In the genomic region with DNA sequence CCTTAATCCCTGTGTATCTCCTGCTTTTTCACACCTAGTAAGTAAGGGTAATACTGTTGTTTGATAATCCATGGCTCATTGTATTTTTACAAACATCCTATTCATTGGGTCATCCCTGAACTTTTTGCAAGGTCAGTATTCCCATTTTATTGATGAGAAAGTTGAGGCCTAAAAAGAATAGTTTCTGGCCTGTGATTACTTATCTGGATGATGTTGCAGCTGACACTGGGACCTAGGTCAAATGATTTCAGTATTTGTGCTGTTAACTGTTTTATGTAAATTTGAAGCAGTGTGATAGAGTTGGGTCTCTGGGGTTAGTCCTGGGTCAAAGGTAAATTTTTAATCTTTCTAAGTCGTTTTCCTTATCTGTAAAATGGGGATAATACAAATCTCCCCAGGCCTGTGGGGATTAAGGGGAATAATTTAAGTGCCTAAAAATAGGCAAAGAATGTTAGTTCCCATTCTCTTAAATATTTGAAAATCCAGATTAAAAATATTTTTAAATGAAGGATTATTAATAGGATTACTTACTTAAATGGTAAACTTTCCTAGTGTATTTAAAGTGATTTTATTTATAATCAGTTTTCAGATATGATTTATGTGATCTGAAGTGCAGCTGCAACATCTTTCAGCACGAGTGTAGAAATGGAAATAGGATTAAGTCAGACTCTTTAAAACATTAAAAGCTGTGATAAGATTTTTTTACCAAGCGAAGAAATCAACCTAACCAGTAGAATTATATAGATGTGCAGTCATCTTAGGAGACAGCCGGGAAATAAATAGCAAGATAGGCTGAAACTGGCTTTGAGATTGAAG, we compare ENCODE assay signal across 1 cellular context.
TF ChIP-seq lines count a peak whose summit lies in the region.

No MANE protein-coding gene starts in this region.

TF ChIP-seq in K562, 482 proteins besides CTCF, POLR2A, EP300 and RAD21:
- TF ChIP-seq CBX3 (IDR thresholded peaks at IDR 0.05; ENCODE audit: borderline replicate concordance in 1 of 2, low read length in 2 of 2) (0 out of 3 replicates have a peak, but pooled peaks of 1 of the 2 experiments have one; percentile 19), JUNB (CRISPR knock-in tag; conservative IDR thresholded peaks at IDR 0.05) (no peak), NR2C2 (CRISPR knock-in tag; IDR thresholded peaks at IDR 0.05) (no peak), NR2C2 (tag; IDR thresholded peaks at IDR 0.05) (peak; percentile 52; the same call in 1 of the 2 replicates), MEIS2 (IDR thresholded peaks at IDR 0.05; ENCODE audit: partially characterized antibody) (peak; percentile 60), HDAC2 (IDR thresholded peaks at IDR 0.05) (peak; percentile 82; the same call in 1 of the 2 replicates), ZNF586 (CRISPR knock-in tag; conservative IDR thresholded peaks at IDR 0.05) (no peak), HSF4 (CRISPR knock-in tag; IDR thresholded peaks at IDR 0.05; ENCODE audit: borderline replicate concordance) (no peak), ESRRA (IDR thresholded peaks at IDR 0.05; ENCODE audit: borderline replicate concordance, low read depth) (peak; percentile 41; the same call in 1 of the 2 replicates), ARNT (IDR thresholded peaks at IDR 0.05) (peak in 1 of 2 experiments; percentile 9; a peak in 1 of 4 replicates), BCOR (IDR thresholded peaks at IDR 0.05) (peak; percentile 95), KAT7 (CRISPR knock-in tag; IDR thresholded peaks at IDR 0.05; ENCODE audit: borderline replicate concordance) (peak; percentile 27; the same call in 1 of the 2 replicates), ZNF316 (IDR thresholded peaks at IDR 0.05) (peak; percentile 54; the same call in 1 of the 2 replicates), C11orf30 (IDR thresholded peaks at IDR 0.05; ENCODE audit: low read depth) (peak; percentile 41), CREB1 (IDR thresholded peaks at IDR 0.05) (no peak), CREB1 (CRISPR knock-in tag; IDR thresholded peaks at IDR 0.05) (no peak), RBM25 (IDR thresholded peaks at IDR 0.05; ENCODE audit: low read depth, low read length, severe bottlenecking) (peak; percentile 99), JUND (IDR thresholded peaks at IDR 0.05; ENCODE audit: borderline replicate concordance, low read depth, low read length) (no peak), JUND (tag; IDR thresholded peaks at IDR 0.05; ENCODE audit: borderline replicate concordance, low read depth, low read length) (0 out of 3 replicates have a peak, but pooled peaks have one; percentile 27), SMAD2 (IDR thresholded peaks at IDR 0.05; ENCODE audit: low read depth, low read length) (no peak), DACH1 (IDR thresholded peaks at IDR 0.05; ENCODE audit: partially characterized antibody) (peak; percentile 27), NCOA4 (IDR thresholded peaks at IDR 0.05; ENCODE audit: partially characterized antibody) (peak; percentile 73), RBFOX2 (IDR thresholded peaks at IDR 0.05; ENCODE audit: low read depth, low read length) (no peak), MTA1 (IDR thresholded peaks at IDR 0.05; ENCODE audit: borderline replicate concordance) (0 out of 2 replicates have a peak, but pooled peaks have one; percentile 32), SIX5 (IDR thresholded peaks at IDR 0.05; ENCODE audit: borderline replicate concordance in 1 of 2, insufficient read depth in 1 of 2, low read depth in 1 of 2, low read length in 2 of 2) (no peak), ZNF232 (CRISPR knock-in tag; IDR thresholded peaks at IDR 0.05) (peak; percentile 94), CHD4 (IDR thresholded peaks at IDR 0.05; ENCODE audit: insufficient read depth, insufficient replicate concordance, low read depth, low read length, poor library complexity, severe bottlenecking) (peak; percentile 94), HDAC1 (IDR thresholded peaks at IDR 0.05) (peak in 1 of 2 experiments; percentile 29; a peak in 2 of 4 replicates), ADNP (tag; IDR thresholded peaks at IDR 0.05) (peak; percentile 96), ZBTB34 (CRISPR knock-in tag; IDR thresholded peaks at IDR 0.05) (no peak), SREBF2 (CRISPR knock-in tag; IDR thresholded peaks at IDR 0.05) (no peak), KDM1A (IDR thresholded peaks at IDR 0.05) (peak; percentile 89 to 95), CHAMP1 (IDR thresholded peaks at IDR 0.05) (peak; percentile 43; the same call in 1 of the 2 replicates), MAZ (CRISPR knock-in tag; conservative IDR thresholded peaks at IDR 0.05 in 1 of 2, IDR thresholded peaks at IDR 0.05 in 1 of 2) (peak in 1 of 2 experiments; percentile 32; a peak in 1 of 4 replicates), SMARCA5 (IDR thresholded peaks at IDR 0.05) (peak; percentile 86; the same call in 1 of the 2 replicates), HDAC3 (IDR thresholded peaks at IDR 0.05; ENCODE audit: borderline replicate concordance, partially characterized antibody) (peak; percentile 16), RCOR1 (IDR thresholded peaks at IDR 0.05; ENCODE audit: borderline replicate concordance in 1 of 2, low read depth in 2 of 2, low read length in 2 of 2) (peak in 1 of 2 experiments; percentile 75; a peak in 2 of 4 replicates), CXXC5 (CRISPR knock-in tag; IDR thresholded peaks at IDR 0.05) (peak; percentile 19; the same call in 1 of the 2 replicates), ZNF24 (IDR thresholded peaks at IDR 0.05) (peak; percentile 49; the same call in 1 of the 2 replicates), NR2C1 (IDR thresholded peaks at IDR 0.05) (peak; percentile 58), NR2C1 (tag; IDR thresholded peaks at IDR 0.05) (peak; percentile 71), CBX8 (IDR thresholded peaks at IDR 0.05; ENCODE audit: borderline replicate concordance, extremely low read depth, low read depth, low read length, poor library complexity, severe bottlenecking) (no peak), ZNF639 (CRISPR knock-in tag; conservative IDR thresholded peaks at IDR 0.05 in 1 of 2, IDR thresholded peaks at IDR 0.05 in 1 of 2) (no peak)
- TF ChIP-seq, protein P1, sequence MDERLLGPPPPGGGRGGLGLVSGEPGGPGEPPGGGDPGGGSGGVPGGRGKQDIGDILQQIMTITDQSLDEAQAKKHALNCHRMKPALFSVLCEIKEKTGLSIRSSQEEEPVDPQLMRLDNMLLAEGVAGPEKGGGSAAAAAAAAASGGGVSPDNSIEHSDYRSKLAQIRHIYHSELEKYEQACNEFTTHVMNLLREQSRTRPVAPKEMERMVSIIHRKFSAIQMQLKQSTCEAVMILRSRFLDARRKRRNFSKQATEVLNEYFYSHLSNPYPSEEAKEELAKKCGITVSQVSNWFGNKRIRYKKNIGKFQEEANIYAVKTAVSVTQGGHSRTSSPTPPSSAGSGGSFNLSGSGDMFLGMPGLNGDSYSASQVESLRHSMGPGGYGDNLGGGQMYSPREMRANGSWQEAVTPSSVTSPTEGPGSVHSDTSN (CRISPR knock-in tag; IDR thresholded peaks at IDR 0.05; ENCODE audit: low read depth) = no peak
- TF ChIP-seq, protein P1 (tag; conservative IDR thresholded peaks at IDR 0.05; ENCODE audit: low read depth) = peak; percentile 50
- TF ChIP-seq, protein P2, sequence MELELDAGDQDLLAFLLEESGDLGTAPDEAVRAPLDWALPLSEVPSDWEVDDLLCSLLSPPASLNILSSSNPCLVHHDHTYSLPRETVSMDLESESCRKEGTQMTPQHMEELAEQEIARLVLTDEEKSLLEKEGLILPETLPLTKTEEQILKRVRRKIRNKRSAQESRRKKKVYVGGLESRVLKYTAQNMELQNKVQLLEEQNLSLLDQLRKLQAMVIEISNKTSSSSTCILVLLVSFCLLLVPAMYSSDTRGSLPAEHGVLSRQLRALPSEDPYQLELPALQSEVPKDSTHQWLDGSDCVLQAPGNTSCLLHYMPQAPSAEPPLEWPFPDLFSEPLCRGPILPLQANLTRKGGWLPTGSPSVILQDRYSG (tag; conservative IDR thresholded peaks at IDR 0.05; ENCODE audit: low read depth) = no peak
